1 cellular context compared by ENCODE assay signal in the genomic region with DNA sequence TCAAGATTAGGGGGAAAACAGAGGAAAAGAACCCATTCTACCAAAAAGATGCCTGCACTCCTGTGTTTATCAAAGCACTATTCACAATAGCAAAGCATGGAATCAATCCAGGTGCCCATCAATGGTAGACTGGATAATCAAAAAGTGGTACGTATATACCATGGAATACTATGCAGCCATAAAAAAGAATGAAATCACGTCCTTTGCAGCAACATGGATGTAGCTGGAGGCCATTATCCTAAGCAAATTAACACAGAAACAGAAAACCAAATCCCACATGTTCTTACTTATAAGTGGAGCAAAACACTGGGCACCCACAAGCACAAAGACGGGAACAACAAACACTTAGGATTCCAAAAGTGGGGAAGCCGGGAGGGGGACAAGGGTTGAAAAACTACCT. TPM values are rescaled to one million over a fixed set of nuclear protein-coding genes. Genes with fewer than 3 reads are reported as not detected.
"Had no signal": no experiment of that assay in that cellular context is flagged by ENCODE, and none has a peak within 500 bp of the region (broad histone marks: within the 10 kb centered on the region; RNA-seq: fewer than 3 reads in every experiment).

No MANE protein-coding gene starts in this region.

RNA-seq across cellular contexts. Expression of gene TRPV3, which starts 21.1 kb away (rescaled TPM):
- total RNA-seq: H4 had no signal
